In genomic region chr7:128888039-128888755, GRCh38 we compare ENCODE assay signal across 20 cellular contexts. TPM values are rescaled to one million over a fixed set of nuclear protein-coding genes. Genes with fewer than 3 reads are reported as not detected.
DNase-seq lines count a peak whose midpoint lies in the region; ATAC-seq and TF ChIP-seq lines count a peak whose summit lies in the region.
"Had no signal": no experiment of that assay in that cellular context is flagged by ENCODE, and none has a peak within 500 bp of the region (broad histone marks: within the 10 kb centered on the region; RNA-seq: fewer than 3 reads in every experiment).

No MANE protein-coding gene starts in this region.

- in situ Hi-C loops in GM13976 (cut with MboI; ENCODE audit: low sequenced_read_pairs, unreplicated experiment) = no loop called here

- WGBS in spleen, 5 donors = 89 to 97% (median 91%) methylated on average over 7 of the region's 7 CpGs

- TF ChIP-seq POLR2A in spleen (IDR thresholded peaks at IDR 0.05) = no peak

- DNase-seq in PC-9 = no peak
- DNase-seq in spleen = peak; percentile 7
- DNase-seq in GM13976 (ENCODE audit: low spot score) = no peak
- no peak for DNase-seq in NAMALWA (ENCODE audit: low spot score)
- DNase-seq: Calu3; CD8-positive, alpha-beta T cell; NCI-H1105 treated with DMSO at 0.1 percent for 48 hours; NCI-H1694 treated with DMSO at 0.1 percent for 48 hours; NCI-H748 treated with DMSO at 0.1 percent for 48 hours; NK-92 treated with Interleukin-12 subunit alpha and Interleukin-12 subunit beta, amount 100 ng/mL, for 24 hours; SJCRH30 had no signal

- peak overlapping the region; percentile 83 for H3K4me2 ChIP-seq in PC-9
- H3K4me2 ChIP-seq: BLaER1 treated with 17β-estradiol and CSF1 and Interleukin-3, amounts not matched to agents 10 nM and 100 nM had no signal

- H4K20me1 ChIP-seq in PC-9 (ENCODE audit: insufficient read depth) = no peaks in the 10 kb centered on the region
- H4K20me1 ChIP-seq: BLaER1 treated with 17β-estradiol and CSF1 and Interleukin-3, amounts not matched to agents 10 nM and 100 nM had no signal

- H3K4me1 ChIP-seq in HEK293 (ENCODE audit: control insufficient read depth, insufficient read depth, low read length) = no peaks in the 10 kb centered on the region
- H3K4me1 ChIP-seq in PC-9 (replicated peaks; ENCODE audit: insufficient read depth) = peaks cover 49% of the 10 kb centered on the region
- H3K4me1 ChIP-seq in iPS-15b (ENCODE audit: control insufficient read depth, insufficient read depth, low read length) = peaks cover 11% of the 10 kb centered on the region
- peaks cover 0 to 26% (median 13%) of the 10 kb centered on the region in 6 donors for H3K4me1 ChIP-seq in spleen
- H3K4me1 ChIP-seq: SJCRH30 had no signal

- POLR2A ChIA-PET in HEK293 (lab: Yijun Ruan, JAX) = no interaction called here
- POLR2A ChIA-PET in PC-9 (lab: Charles Lee; ENCODE audit: unreplicated experiment) = no interaction called here

- H3K9me3 ChIP-seq in HEK293 (ENCODE audit: control insufficient read depth, insufficient read depth, low read depth, low read length) (no peaks in the 10 kb centered on the region), PC-9 (ENCODE audit: insufficient read depth, low read depth) (no peaks in the 10 kb centered on the region), iPS-15b (ENCODE audit: control insufficient read depth, insufficient read depth, low read length) (no peaks in the 10 kb centered on the region), spleen (no peaks in the 10 kb centered on the region)
- H3K9me3 ChIP-seq: SJCRH30 had no signal

- H2AFZ ChIP-seq in PC-9 = peak overlapping the region; percentile 4; the same call in 1 of the 2 replicates

- CTCF ChIA-PET in HEK293 (lab: Yijun Ruan, JAX) (interaction anchor here (0.6 kb wide), 2 partner anchors 16 to 414 kb away, joined by 4 read pairs; no protein-coding TSS in a partner anchor), PC-9 (lab: Charles Lee) (interaction anchor here (0.5 kb wide), 1 partner anchor 151 kb away, joined by 5 read pairs; no protein-coding TSS in a partner anchor)

- H3K4me3 ChIP-seq in HEK293 (ENCODE audit: low read depth, low read length) (no peak overlapping the region), PC-9 (peak overlapping the region; percentile 51), iPS-15b (ENCODE audit: low read depth, low read length) (peak overlapping the region; percentile 35), spleen (no peak overlapping the region)
- H3K4me3 ChIP-seq: BLaER1 treated with 17β-estradiol and CSF1 and Interleukin-3, amounts not matched to agents 10 nM and 100 nM; SJCRH30 had no signal

- BruUV-seq in PC-9 (replicated peaks; lab: Mats Ljungman, UMichigan) = no TSS peak

- no peaks in the 10 kb centered on the region for H3K36me3 ChIP-seq in HEK293 (ENCODE audit: control insufficient read depth in 2 of 2, insufficient read depth in 1 of 2, low read length in 2 of 2)
- H3K36me3 ChIP-seq in PC-9 (ENCODE audit: low read depth) = no peaks in the 10 kb centered on the region
- H3K36me3 ChIP-seq in iPS-15b (ENCODE audit: control insufficient read depth, insufficient read depth, low read length) = no peaks in the 10 kb centered on the region
- H3K36me3 ChIP-seq in spleen = no peaks in the 10 kb centered on the region
- H3K36me3 ChIP-seq: BLaER1 treated with 17β-estradiol and CSF1 and Interleukin-3, amounts not matched to agents 10 nM and 100 nM; SJCRH30 had no signal

- no peaks in the 10 kb centered on the region for H3K9me2 ChIP-seq in PC-9 (ENCODE audit: insufficient read depth)

- no peak overlapping the region for H3K9ac ChIP-seq in iPS-15b (ENCODE audit: low read depth, low read length)
- H3K9ac ChIP-seq: BLaER1 treated with 17β-estradiol and CSF1 and Interleukin-3, amounts not matched to agents 10 nM and 100 nM had no signal

- H3K27ac ChIP-seq in HEK293 (ENCODE audit: extremely low read depth, low read depth, low read length) (no peak overlapping the region), PC-9 (peak overlapping the region; percentile 94), spleen (no peak overlapping the region)
- H3K27ac ChIP-seq: BLaER1 treated with 17β-estradiol and CSF1 and Interleukin-3, amounts not matched to agents 10 nM and 100 nM; SJCRH30 had no signal

- TF ChIP-seq CTCF in HEK293 (tag by site-specific recombination; IDR thresholded peaks at IDR 0.05) (no peak), PC-9 (conservative IDR thresholded peaks at IDR 0.05) (no peak), spleen (IDR thresholded peaks at IDR 0.05 in 8 of 11, conservative IDR thresholded peaks at IDR 0.05 in 3 of 11) (no peak), GM13976 (IDR thresholded peaks at IDR 0.05; ENCODE audit: borderline replicate concordance, control extremely low read depth, extremely low read depth, insufficient read depth, missing control alignments) (no peak)

- peaks cover 16% of the 10 kb centered on the region for H3K79me2 ChIP-seq in PC-9 (ENCODE audit: low read depth)

- intact Hi-C loops in PC-9 (cut with micrococcal nuclease; ENCODE audit: unreplicated experiment) = no loop called here
- intact Hi-C loops in spleen (cut with DNase I; ENCODE audit: low total_unique reads) = loop anchor here (10.0 kb wide), 1 partner anchor 273 kb away; no protein-coding TSS in a partner anchor

- ATAC-seq in GM19397 (IDR thresholded peaks at IDR 0.05; ENCODE audit: unreplicated experiment) = no peak
- ATAC-seq: CD8-positive, alpha-beta T cell had no signal

- H3K27me3 ChIP-seq in PC-9 (ENCODE audit: insufficient read depth, low read depth) (no peaks in the 10 kb centered on the region), iPS-15b (ENCODE audit: control insufficient read depth, insufficient read depth, low read length) (peaks cover 3% of the 10 kb centered on the region), spleen (replicated peaks in 1 of 7) (peaks cover 0 to 65% (median 13%) of the 10 kb centered on the region in 7 donors)

- peaks cover 47% of the 10 kb centered on the region for H3F3A ChIP-seq in PC-9 (ENCODE audit: insufficient read depth, low read depth)

TF ChIP-seq in HEK293, 187 proteins besides CTCF, POLR2A, EP300 and RAD21 (continues in another document):
- no peak for TF ChIP-seq ZNF776 (tag by site-specific recombination; IDR thresholded peaks at IDR 0.05; ENCODE audit: borderline replicate concordance)
- 0 out of 2 replicates have a peak, but pooled peaks have one; percentile 40 for TF ChIP-seq ZNF488 (tag by site-specific recombination; IDR thresholded peaks at IDR 0.05)
- TF ChIP-seq ZNF473 (tag by site-specific recombination; IDR thresholded peaks at IDR 0.05) = peak; percentile 5; the same call in 1 of the 2 replicates
- TF ChIP-seq ZNF2 (tag by site-specific recombination; IDR thresholded peaks at IDR 0.05) = no peak
- TF ChIP-seq ZNF121 (tag by site-specific recombination; IDR thresholded peaks at IDR 0.05) = no peak
- TF ChIP-seq ZNF521 (tag by site-specific recombination; IDR thresholded peaks at IDR 0.05) = 0 out of 2 replicates have a peak, but pooled peaks have one; percentile 81
- no peak for TF ChIP-seq ZBTB11 (tag by site-specific recombination; conservative IDR thresholded peaks at IDR 0.05; ENCODE audit: low read depth)
- peak; percentile 77 for TF ChIP-seq ZSCAN4 (tag by site-specific recombination; IDR thresholded peaks at IDR 0.05)

RNA-seq across cellular contexts. Expression of gene KCP, which starts 22.3 kb away (rescaled TPM):
- 9.9 and 15.4 TPM in 2 replicates for total RNA-seq in PC-9 (2021)
- under 1 TPM; 0.14 to 0.89 (median 0.72) TPM for total RNA-seq in spleen
- 1 to 10 TPM in 1 of 3 donors, under 1 TPM in 2; 0.06 to 2.1 (median 0.35) TPM for polyA plus RNA-seq in spleen
- total RNA-seq: A673, LHCN-M2, NCI-H460, RPMI7951 had no signal

RNA-seq across cellular contexts. Expression of gene ATP6V1F, which starts 25.5 kb away (rescaled TPM):
- 114 and 169 TPM in 2 replicates for total RNA-seq in PC-9 (2021)
- total RNA-seq in spleen = 10 to 100 TPM; 78.3 to 95.5 (median 84.5) TPM
- polyA plus RNA-seq in spleen = 100 to 1,000 TPM; 205 to 285 (median 262) TPM

RNA-seq across cellular contexts. Expression of gene IRF5, which starts 49.5 kb away (rescaled TPM):
- 3.4 and 5.8 TPM in 2 replicates for total RNA-seq in PC-9 (2021)
- 10 to 100 TPM; 34.7 to 56.3 (median 48.2) TPM for total RNA-seq in spleen
- 10 to 100 TPM; 26.2 to 41.8 (median 41.5) TPM for polyA plus RNA-seq in spleen
- total RNA-seq: A673, RPMI7951 had no signal

RNA-seq across cellular contexts. Expression of gene FLNC, which starts 58.0 kb away (rescaled TPM):
- total RNA-seq in PC-9 (2021) (75.5 and 96.6 TPM in 2 replicates), spleen (1 to 10 TPM in 2 of 7 donors, under 1 TPM in 5; 0.21 to 1.8 (median 0.42) TPM)
- polyA plus RNA-seq in spleen = 1 to 10 TPM in 1 of 3 donors, under 1 TPM in 2; 0.42 to 1.7 (median 0.93) TPM
- polyA plus RNA-seq: IgD-negative memory B cell had no signal

Comparison
In these comparisons a context has a peak if more than half of its experiments do, and no peak if none do; other contexts are left out.
1. H3K4me3 ChIP-seq: peak in PC-9 (single experiment) and iPS-15b (single experiment); none in HEK293 (single experiment) and spleen (0 of 8).